26 cellular contexts compared by ENCODE assay signal in genomic region chr1:34640654-34641401, GRCh38.
"Had no signal": no experiment of that assay in that cellular context is flagged by ENCODE, and none has a peak within 500 bp of the region (broad histone marks: within the 10 kb centered on the region; RNA-seq: fewer than 3 reads in every experiment).

No MANE protein-coding gene starts in this region.

- H3K4me2 ChIP-seq: hepatocyte had no signal

- H3K27ac ChIP-seq: ascending aorta, cardiac muscle cell, coronary artery, gastroesophageal sphincter, hepatocyte, pancreas, right atrium auricular region, suprapubic skin, tibial artery, VCaP had no signal

- H2AFZ ChIP-seq: hepatocyte had no signal

- H3K4me3 ChIP-seq: ascending aorta, cardiac muscle cell, coronary artery, gastroesophageal sphincter, hepatocyte, pancreas, right atrium auricular region, suprapubic skin, tibial artery had no signal

- H3K9me3 ChIP-seq: ascending aorta, gastroesophageal sphincter, pancreas, right atrium auricular region, suprapubic skin, tibial artery had no signal

- H3K4me1 ChIP-seq: ascending aorta, gastroesophageal sphincter, pancreas, right atrium auricular region, suprapubic skin, tibial artery had no signal

- DNase-seq: activated CD4-positive, alpha-beta memory T cell treated with anti-CD3 and anti-CD28 coated beads for 36 hours; activated CD4-positive, alpha-beta T cell treated with anti-CD3 and anti-CD28 coated beads for 48 hours; activated CD8-positive, alpha-beta memory T cell treated with anti-CD3 and anti-CD28 coated beads, Interleukin-2, amount 50 U/mL, for 4 hours; activated gamma-delta T cell; activated naive CD4-positive, alpha-beta T cell treated with anti-CD3 and anti-CD28 coated beads, Interleukin-2, amount 10 ng/mL, durations not matched to agents 7 days and 5 days; activated naive CD8-positive, alpha-beta T cell treated with anti-CD3 and anti-CD28 coated beads, Interleukin-2, amount 10 ng/mL, durations not matched to agents 7 days and 5 days; activated T-cell treated with anti-CD3 and anti-CD28 coated beads, Interleukin-2, amount 50 U/mL, for 24 hours; effector memory CD8-positive, alpha-beta T cell; left cardiac atrium; mammary epithelial cell; naive thymus-derived CD4-positive, alpha-beta T cell; nucleus accumbens; pancreas; stimulated activated naive CD4-positive, alpha-beta T cell; T-helper 1 cell; tibial artery had no signal

- FAIRE-seq: endothelial cell of umbilical vein, pancreas had no signal

- H3K27me3 ChIP-seq: ascending aorta, gastroesophageal sphincter, right atrium auricular region, suprapubic skin, tibial artery had no signal

- H3K36me3 ChIP-seq: ascending aorta, cardiac muscle cell, gastroesophageal sphincter, pancreas, right atrium auricular region, suprapubic skin, tibial artery had no signal

- ATAC-seq: activated CD4-positive, CD25-positive, alpha-beta regulatory T cell treated with anti-CD3 and anti-CD28 coated beads, Interleukin-2, amount 50 U/mL, for 24 hours; effector memory CD8-positive, alpha-beta T cell; gastroesophageal sphincter; left cardiac atrium; naive thymus-derived CD4-positive, alpha-beta T cell; pancreas had no signal

- H3K79me2 ChIP-seq: hepatocyte had no signal
